ENCODE assay signal across 2 cellular contexts in genomic region chr11:44308923-44309482, GRCh38.
TF ChIP-seq lines count a peak whose summit lies in the region.

No MANE protein-coding gene starts in this region.

TF ChIP-seq in HEK293, 187 proteins besides CTCF, POLR2A, EP300 and RAD21:
- TF ChIP-seq ZNF449 (tag by site-specific recombination; IDR thresholded peaks at IDR 0.05) = peak; percentile 35; the same call in 1 of the 2 replicates
- TF ChIP-seq, protein P1, sequence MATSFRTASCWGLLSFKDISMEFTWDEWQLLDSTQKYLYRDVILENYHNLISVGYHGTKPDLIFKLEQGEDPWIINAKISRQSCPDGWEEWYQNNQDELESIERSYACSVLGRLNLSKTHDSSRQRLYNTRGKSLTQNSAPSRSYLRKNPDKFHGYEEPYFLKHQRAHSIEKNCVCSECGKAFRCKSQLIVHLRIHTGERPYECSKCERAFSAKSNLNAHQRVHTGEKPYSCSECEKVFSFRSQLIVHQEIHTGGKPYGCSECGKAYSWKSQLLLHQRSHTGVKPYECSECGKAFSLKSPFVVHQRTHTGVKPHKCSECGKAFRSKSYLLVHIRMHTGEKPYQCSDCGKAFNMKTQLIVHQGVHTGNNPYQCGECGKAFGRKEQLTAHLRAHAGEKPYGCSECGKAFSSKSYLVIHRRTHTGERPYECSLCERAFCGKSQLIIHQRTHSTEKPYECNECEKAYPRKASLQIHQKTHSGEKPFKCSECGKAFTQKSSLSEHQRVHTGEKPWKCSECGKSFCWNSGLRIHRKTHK (tag by site-specific recombination; IDR thresholded peaks at IDR 0.05) = no peak

TF ChIP-seq in H1, 55 proteins besides CTCF, POLR2A, EP300 and RAD21 (continued from another document):
- no peak for TF ChIP-seq RXRA (IDR thresholded peaks at IDR 0.05; ENCODE audit: insufficient read depth, low read depth, low read length)
- no peak for TF ChIP-seq JUND (IDR thresholded peaks at IDR 0.05; ENCODE audit: low read length)
- no peak for TF ChIP-seq CEBPB (IDR thresholded peaks at IDR 0.05; ENCODE audit: low read depth, low read length)
- no peak for TF ChIP-seq TAF1 (IDR thresholded peaks at IDR 0.05; ENCODE audit: low read depth, low read length)
- TF ChIP-seq SP1 (IDR thresholded peaks at IDR 0.05; ENCODE audit: low read depth, low read length) = no peak
- TF ChIP-seq, protein P2, sequence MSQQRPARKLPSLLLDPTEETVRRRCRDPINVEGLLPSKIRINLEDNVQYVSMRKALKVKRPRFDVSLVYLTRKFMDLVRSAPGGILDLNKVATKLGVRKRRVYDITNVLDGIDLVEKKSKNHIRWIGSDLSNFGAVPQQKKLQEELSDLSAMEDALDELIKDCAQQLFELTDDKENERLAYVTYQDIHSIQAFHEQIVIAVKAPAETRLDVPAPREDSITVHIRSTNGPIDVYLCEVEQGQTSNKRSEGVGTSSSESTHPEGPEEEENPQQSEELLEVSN (IDR thresholded peaks at IDR 0.05) = no peak
- peak; percentile 90; the same call in 1 of the 2 replicates for TF ChIP-seq SUZ12 (IDR thresholded peaks at IDR 0.05; ENCODE audit: low read length)
- TF ChIP-seq TAF7 (optimal IDR thresholded peaks at IDR 0.05; ENCODE audit: borderline replicate concordance, low read depth, low read length) = no peak
- TF ChIP-seq TCF12 (IDR thresholded peaks at IDR 0.05; ENCODE audit: low read depth, low read length) = peak; percentile 32; the same call in 1 of the 2 replicates
- TF ChIP-seq MAFK (IDR thresholded peaks at IDR 0.05; ENCODE audit: low read depth, low read length) = no peak
- no peak for TF ChIP-seq SIN3A (conservative IDR thresholded peaks at IDR 0.05 in 1 of 2, IDR thresholded peaks at IDR 0.05 in 1 of 2; ENCODE audit: low read depth in 1 of 2, low read length in 2 of 2)
- no peak for TF ChIP-seq USF2 (IDR thresholded peaks at IDR 0.05; ENCODE audit: low read length)
- no peak for TF ChIP-seq CHD1 (IDR thresholded peaks at IDR 0.05; ENCODE audit: low read depth, low read length)
- TF ChIP-seq PHF8 (conservative IDR thresholded peaks at IDR 0.05; ENCODE audit: low read depth, low read length) = no peak
- no peak for TF ChIP-seq SP4 (IDR thresholded peaks at IDR 0.05; ENCODE audit: low read length)
- TF ChIP-seq BRCA1 (IDR thresholded peaks at IDR 0.05; ENCODE audit: low read depth, low read length) = no peak
- TF ChIP-seq, protein P3, sequence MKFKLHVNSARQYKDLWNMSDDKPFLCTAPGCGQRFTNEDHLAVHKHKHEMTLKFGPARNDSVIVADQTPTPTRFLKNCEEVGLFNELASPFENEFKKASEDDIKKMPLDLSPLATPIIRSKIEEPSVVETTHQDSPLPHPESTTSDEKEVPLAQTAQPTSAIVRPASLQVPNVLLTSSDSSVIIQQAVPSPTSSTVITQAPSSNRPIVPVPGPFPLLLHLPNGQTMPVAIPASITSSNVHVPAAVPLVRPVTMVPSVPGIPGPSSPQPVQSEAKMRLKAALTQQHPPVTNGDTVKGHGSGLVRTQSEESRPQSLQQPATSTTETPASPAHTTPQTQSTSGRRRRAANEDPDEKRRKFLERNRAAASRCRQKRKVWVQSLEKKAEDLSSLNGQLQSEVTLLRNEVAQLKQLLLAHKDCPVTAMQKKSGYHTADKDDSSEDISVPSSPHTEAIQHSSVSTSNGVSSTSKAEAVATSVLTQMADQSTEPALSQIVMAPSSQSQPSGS (IDR thresholded peaks at IDR 0.05; ENCODE audit: low read length) = no peak
- TF ChIP-seq, protein P4, sequence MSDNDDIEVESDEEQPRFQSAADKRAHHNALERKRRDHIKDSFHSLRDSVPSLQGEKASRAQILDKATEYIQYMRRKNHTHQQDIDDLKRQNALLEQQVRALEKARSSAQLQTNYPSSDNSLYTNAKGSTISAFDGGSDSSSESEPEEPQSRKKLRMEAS (IDR thresholded peaks at IDR 0.05) = no peak
- no peak for TF ChIP-seq SAP30 (IDR thresholded peaks at IDR 0.05; ENCODE audit: insufficient read depth, insufficient replicate concordance, low read length)
- no peak for TF ChIP-seq EGR1 (IDR thresholded peaks at IDR 0.05; ENCODE audit: borderline replicate concordance, low read depth, low read length)
- TF ChIP-seq SIX5 (IDR thresholded peaks at IDR 0.05; ENCODE audit: low read depth, low read length) = no peak
- TF ChIP-seq ATF3 (IDR thresholded peaks at IDR 0.05; ENCODE audit: insufficient read depth, low read depth, low read length) = no peak
- peak; percentile 68 for TF ChIP-seq EZH2 (IDR thresholded peaks at IDR 0.05; ENCODE audit: low read depth, low read length, severe bottlenecking)
